Comparison of ENCODE assay signal across 14 cellular contexts in genomic region chr14:23115492-23115850, GRCh38. TPM values are rescaled to one million over a fixed set of nuclear protein-coding genes. Genes with fewer than 3 reads are reported as not detected.
DNase-seq lines count a peak whose midpoint lies in the region; ATAC-seq, FAIRE-seq and TF ChIP-seq lines count a peak whose summit lies in the region.
"Had no signal": no experiment of that assay in that cellular context is flagged by ENCODE, and none has a peak within 500 bp of the region (broad histone marks: within the 10 kb centered on the region; RNA-seq: fewer than 3 reads in every experiment).

No MANE protein-coding gene starts in this region.

- CTCF ChIA-PET in HEK293 (lab: Yijun Ruan, JAX) (interaction anchor here (0.6 to 3.3 kb wide), 5 partner anchors 47 to 279 kb away, joined by 3 to 16 read pairs (median 4); no protein-coding TSS in a partner anchor), K562 (lab: Yijun Ruan, JAX; ENCODE audit: low intra/inter-chr PET ratio) (no interaction called here)

- in situ Hi-C loops in K562 (cut with MboI): no loop called here

- TF ChIP-seq EP300 in K562 (IDR thresholded peaks at IDR 0.05; ENCODE audit: low read length): no peak

- intact Hi-C loops in K562 (cut with micrococcal nuclease): no loop called here

- H3K36me3 ChIP-seq in HEK293 (ENCODE audit: control insufficient read depth in 2 of 2, insufficient read depth in 1 of 2, low read length in 2 of 2): no peaks in the 10 kb centered on the region
- no peaks in the 10 kb centered on the region for H3K36me3 ChIP-seq in K562 (ENCODE audit: control insufficient read depth, insufficient read depth, low read length)
- no peaks in the 10 kb centered on the region for H3K36me3 ChIP-seq in neutrophil
- H3K36me3 ChIP-seq: esophagus squamous epithelium had no signal

- no peak for TF ChIP-seq RAD21 in K562 (CRISPR knock-in tag; conservative IDR thresholded peaks at IDR 0.05 in 1 of 2, IDR thresholded peaks at IDR 0.05 in 1 of 2)

- H3K4me2 ChIP-seq in K562 (ENCODE audit: insufficient read depth, low read length): no peak overlapping the region
- H3K4me2 ChIP-seq: hepatocyte had no signal

- BruUV-seq in K562 (replicated peaks; lab: Mats Ljungman, UMichigan): no TSS peak

- no peaks in the 10 kb centered on the region for H3K79me2 ChIP-seq in K562 (ENCODE audit: control insufficient read depth, insufficient read depth, low read length)
- H3K79me2 ChIP-seq: hepatocyte had no signal

- H2AFZ ChIP-seq in K562 (ENCODE audit: low read depth, low read length): no peak overlapping the region
- H2AFZ ChIP-seq: hepatocyte had no signal

- H3K9ac ChIP-seq in K562 (ENCODE audit: insufficient read depth in 1 of 2, low read depth in 2 of 2, low read length in 2 of 2): no peak overlapping the region

- TF ChIP-seq CTCF in HEK293 (tag by site-specific recombination; IDR thresholded peaks at IDR 0.05) (no peak), K562 (IDR thresholded peaks at IDR 0.05 in 2 of 3, conservative IDR thresholded peaks at IDR 0.05 in 1 of 3; ENCODE audit: insufficient read depth in 2 of 3, low read depth in 1 of 3, low read length in 3 of 3) (no peak), neutrophil (IDR thresholded peaks at IDR 0.05) (no peak)

- H4K20me1 ChIP-seq in K562 (replicated peaks; ENCODE audit: control insufficient read depth, insufficient read depth, low read length): peaks cover 3% of the 10 kb centered on the region; the same call in 1 of the 2 replicates

- DNase-seq in K562 (ENCODE audit: extremely low read depth in 1 of 4, low spot score in 3 of 4): no peak
- no peak for DNase-seq in occipital lobe (lab: John Stamatoyannopoulos, UW)
- DNase-seq in T-helper 2 cell: no peak
- DNase-seq: esophagus squamous epithelium, left cardiac atrium, naive B cell, T-cell had no signal

- no peaks in the 10 kb centered on the region for H3K9me1 ChIP-seq in K562 (ENCODE audit: control insufficient read depth, insufficient read depth, low read length)

- H3K9me3 ChIP-seq in HEK293 (ENCODE audit: control insufficient read depth, insufficient read depth, low read depth, low read length) (no peaks in the 10 kb centered on the region), K562 (replicated peaks; ENCODE audit: control insufficient read depth, insufficient read depth, low read depth, low read length) (no peaks in the 10 kb centered on the region), neutrophil (no peaks in the 10 kb centered on the region)
- H3K9me3 ChIP-seq: esophagus squamous epithelium had no signal

- H3K27ac ChIP-seq in HEK293 (ENCODE audit: extremely low read depth, low read depth, low read length) (no peak overlapping the region), K562 (ENCODE audit: extremely low read depth, low read depth, low read length) (no peak overlapping the region), neutrophil (peak overlapping the region; percentile 90)
- H3K27ac ChIP-seq: esophagus squamous epithelium, hepatocyte had no signal

- WGBS in K562 (ENCODE audit: insufficient coverage, low coverage, missing lambda C conversion rate): 41% methylated on average over 7 of the region's 7 CpGs

- no peak for TF ChIP-seq POLR2A in K562 (conservative IDR thresholded peaks at IDR 0.05)

- peak; percentile 35 for FAIRE-seq in K562 (lab: Jason Lieb, UNC)

- POLR2A ChIA-PET in HEK293 (lab: Yijun Ruan, JAX) (interaction anchor here (1.8 kb wide), 1 partner anchor 20 kb away, joined by 9 read pairs; the partner anchor contains the start of genes ACIN1 and C14orf119), K562 (lab: Yijun Ruan, JAX) (interaction anchor here (0.6 to 0.7 kb wide), 2 partner anchors 9 to 173 kb away, joined by 3 read pairs; no protein-coding TSS in a partner anchor)

- H3K4me1 ChIP-seq in HEK293 (ENCODE audit: control insufficient read depth, insufficient read depth, low read length) (no peaks in the 10 kb centered on the region; the same call in 1 of the 2 replicates), K562 (replicated peaks in 1 of 2; ENCODE audit: control insufficient read depth in 2 of 2, insufficient read depth in 2 of 2, low read length in 2 of 2) (peaks cover 38 to 64% of the 10 kb centered on the region in 2 experiments), neutrophil (ENCODE audit: control insufficient read depth in 1 of 2, insufficient read depth in 1 of 2, low read depth in 1 of 2, low read length in 1 of 2) (peaks cover 98 to 100% of the 10 kb centered on the region in 2 experiments)

- H3K27me3 ChIP-seq in K562 (ENCODE audit: control insufficient read depth in 2 of 2, insufficient read depth in 2 of 2, low read length in 2 of 2) (peaks cover 0 to 10% of the 10 kb centered on the region in 2 experiments; a peak in 3 of 5 replicates), neutrophil (no peaks in the 10 kb centered on the region)

- H3K4me3 ChIP-seq in HEK293 (ENCODE audit: low read depth, low read length) (no peak overlapping the region), K562 (no peak overlapping the region), neutrophil (ENCODE audit: low read depth in 1 of 2, low read length in 1 of 2) (peak overlapping the region in 1 of 2 experiments; percentile 17)
- H3K4me3 ChIP-seq: esophagus squamous epithelium, hepatocyte had no signal

- ATAC-seq in K562 (no peak), GM19463 (IDR thresholded peaks at IDR 0.05; ENCODE audit: unreplicated experiment) (no peak)
- ATAC-seq: T-cell, WTC11 had no signal

RNA-seq across cellular contexts. Expression of gene CEBPE, which starts 3.6 kb away (rescaled TPM):
- total RNA-seq in K562 (2011; cell fraction: chromatin; rRNA removed; ENCODE audit: low replicate concordance): not detected in 2 replicates
- not detected in 2 replicates for total RNA-seq in K562 (2011; cell fraction: nucleolus; rRNA removed)
- not detected in 2 replicates for total RNA-seq in K562 (2011; cell fraction: nucleoplasm; rRNA removed)
- total RNA-seq in K562 (2014; rRNA removed) (0.09 TPM in 1 of 2 replicates, not detected in the other), K562 (2014; rRNA removed; fragmentation: Illumina TruSeq; extraction: Trizol) (not detected in 2 replicates), K562 (2015; rRNA removed; fragmentation: Illumina TruSeq; extraction: Trizol) (not detected in 2 replicates), K562 (2021) (0.13 and 0.16 TPM in 2 replicates), occipital lobe (0.31 TPM)
- polyA plus RNA-seq in K562 (2011; rRNA removed) (0.09 TPM in 1 of 2 replicates, not detected in the other), K562 (2014; fragmentation: Illumina TruSeq; extraction: Trizol) (not detected in 2 replicates), K562 (2014; fragmentation: Nextera tagmentation; extraction: Ambion mirVana) (not detected), K562 (2014; rRNA removed) (0.12 and 0.15 TPM in 2 replicates)
- 0.09 and 0.12 TPM in 2 replicates for polyA plus RNA-seq in K562 (2011; cell fraction: cytosol; rRNA removed)
- not detected in 2 replicates for polyA plus RNA-seq in K562 (2011; cell fraction: nucleus; rRNA removed)
- polyA plus RNA-seq in K562 (2012): 0.18 TPM in 1 of 2 replicates, not detected in the other
- not detected in 2 replicates for polyA minus RNA-seq in K562 (2011; rRNA and poly(A)+ RNA removed)
- polyA minus RNA-seq in K562 (2011; cell fraction: cytosol; rRNA and poly(A)+ RNA removed): not detected in 2 replicates
- not detected in 2 replicates for polyA minus RNA-seq in K562 (2011; cell fraction: nucleus; rRNA and poly(A)+ RNA removed)
- total RNA-seq: esophagus squamous epithelium, hepatocyte, left cardiac atrium, WTC11 had no signal
- polyA plus RNA-seq: BJ, hepatocyte had no signal

RNA-seq across cellular contexts. Expression of gene CIROP, which starts 10.7 kb away (rescaled TPM):
- total RNA-seq in K562 (2011; cell fraction: chromatin; rRNA removed; ENCODE audit: low replicate concordance): not detected in 2 replicates
- total RNA-seq in K562 (2011; cell fraction: nucleolus; rRNA removed): not detected in 2 replicates
- total RNA-seq in K562 (2011; cell fraction: nucleoplasm; rRNA removed): not detected in 2 replicates
- total RNA-seq in K562 (2014; rRNA removed) (not detected in 2 replicates), K562 (2014; rRNA removed; fragmentation: Illumina TruSeq; extraction: Trizol) (not detected in 2 replicates), K562 (2015; rRNA removed; fragmentation: Illumina TruSeq; extraction: Trizol) (not detected in 2 replicates), K562 (2021) (not detected in 2 replicates), occipital lobe (not detected)
- polyA plus RNA-seq in K562 (2011; rRNA removed) (not detected in 2 replicates), K562 (2014; fragmentation: Illumina TruSeq; extraction: Trizol) (not detected in 2 replicates), K562 (2014; fragmentation: Nextera tagmentation; extraction: Ambion mirVana) (not detected), K562 (2014; rRNA removed) (not detected in 2 replicates)
- not detected in 2 replicates for polyA plus RNA-seq in K562 (2011; cell fraction: cytosol; rRNA removed)
- polyA plus RNA-seq in K562 (2011; cell fraction: nucleus; rRNA removed): not detected in 2 replicates
- polyA plus RNA-seq in K562 (2012): not detected in 2 replicates
- not detected in 2 replicates for polyA minus RNA-seq in K562 (2011; rRNA and poly(A)+ RNA removed)
- not detected in 2 replicates for polyA minus RNA-seq in K562 (2011; cell fraction: cytosol; rRNA and poly(A)+ RNA removed)
- not detected in 2 replicates for polyA minus RNA-seq in K562 (2011; cell fraction: nucleus; rRNA and poly(A)+ RNA removed)
- total RNA-seq: hepatocyte, left cardiac atrium, subcutaneous adipose tissue, T-cell had no signal
- polyA plus RNA-seq: hepatocyte had no signal

RNA-seq across cellular contexts. Expression of gene C14orf119, which starts 20.2 kb away (rescaled TPM):
- 25.2 and 42.1 TPM in 2 replicates for total RNA-seq in K562 (2011; cell fraction: chromatin; rRNA removed; ENCODE audit: low replicate concordance)
- total RNA-seq in K562 (2011; cell fraction: nucleolus; rRNA removed): 42.1 and 47.4 TPM in 2 replicates
- total RNA-seq in K562 (2011; cell fraction: nucleoplasm; rRNA removed): 29.2 and 32.1 TPM in 2 replicates
- total RNA-seq in K562 (2014; rRNA removed) (36.7 and 38.1 TPM in 2 replicates), K562 (2014; rRNA removed; fragmentation: Illumina TruSeq; extraction: Trizol) (61.2 and 68.8 TPM in 2 replicates), K562 (2015; rRNA removed; fragmentation: Illumina TruSeq; extraction: Trizol) (44.1 and 44.7 TPM in 2 replicates), K562 (2021) (46.0 and 47.6 TPM in 2 replicates), occipital lobe (17.9 TPM)
- polyA plus RNA-seq in K562 (2011; rRNA removed) (82.0 and 84.8 TPM in 2 replicates), K562 (2014; fragmentation: Illumina TruSeq; extraction: Trizol) (37.9 and 39.3 TPM in 2 replicates), K562 (2014; fragmentation: Nextera tagmentation; extraction: Ambion mirVana) (100 to 1,000 TPM; 249 to 251 TPM), K562 (2014; rRNA removed) (48.5 and 51.8 TPM in 2 replicates)
- 79.2 and 90.6 TPM in 2 replicates for polyA plus RNA-seq in K562 (2011; cell fraction: cytosol; rRNA removed)
- 90.4 and 124 TPM in 2 replicates for polyA plus RNA-seq in K562 (2011; cell fraction: nucleus; rRNA removed)
- 41.6 and 66.7 TPM in 2 replicates for polyA plus RNA-seq in K562 (2012)
- 61.4 and 78.9 TPM in 2 replicates for polyA minus RNA-seq in K562 (2011; rRNA and poly(A)+ RNA removed)
- 13.7 and 28.6 TPM in 2 replicates for polyA minus RNA-seq in K562 (2011; cell fraction: cytosol; rRNA and poly(A)+ RNA removed)
- polyA minus RNA-seq in K562 (2011; cell fraction: nucleus; rRNA and poly(A)+ RNA removed): 7.8 and 20.5 TPM in 2 replicates

RNA-seq across cellular contexts. Expression of gene ACIN1, which starts 20.5 kb away (rescaled TPM):
- total RNA-seq in K562 (2011; cell fraction: chromatin; rRNA removed; ENCODE audit: low replicate concordance): 555 and 556 TPM in 2 replicates
- 273 and 282 TPM in 2 replicates for total RNA-seq in K562 (2011; cell fraction: nucleolus; rRNA removed)
- total RNA-seq in K562 (2011; cell fraction: nucleoplasm; rRNA removed): 463 and 596 TPM in 2 replicates
- total RNA-seq in K562 (2014; rRNA removed): 121 and 145 TPM in 2 replicates
- 110 and 123 TPM in 2 replicates for total RNA-seq in K562 (2014; rRNA removed; fragmentation: Illumina TruSeq; extraction: Trizol)
- total RNA-seq in K562 (2015; rRNA removed; fragmentation: Illumina TruSeq; extraction: Trizol): 141 and 147 TPM in 2 replicates
- 151 and 163 TPM in 2 replicates for total RNA-seq in K562 (2021)
- polyA plus RNA-seq in K562 (2011; rRNA removed): 129 and 157 TPM in 2 replicates
- 70.8 and 83.1 TPM in 2 replicates for polyA plus RNA-seq in K562 (2011; cell fraction: cytosol; rRNA removed)
- 696 and 714 TPM in 2 replicates for polyA plus RNA-seq in K562 (2011; cell fraction: nucleus; rRNA removed)
- 121 and 135 TPM in 2 replicates for polyA plus RNA-seq in K562 (2012)
- 180 and 196 TPM in 2 replicates for polyA plus RNA-seq in K562 (2014; fragmentation: Illumina TruSeq; extraction: Trizol)
- polyA plus RNA-seq in K562 (2014; fragmentation: Nextera tagmentation; extraction: Ambion mirVana): 1 to 10 TPM; 5.0 TPM
- polyA plus RNA-seq in K562 (2014; rRNA removed): 156 and 184 TPM in 2 replicates
- 147 and 171 TPM in 2 replicates for polyA minus RNA-seq in K562 (2011; rRNA and poly(A)+ RNA removed)
- polyA minus RNA-seq in K562 (2011; cell fraction: cytosol; rRNA and poly(A)+ RNA removed): 77.6 and 81.5 TPM in 2 replicates
- 198 and 296 TPM in 2 replicates for polyA minus RNA-seq in K562 (2011; cell fraction: nucleus; rRNA and poly(A)+ RNA removed)
- 67.8 TPM for total RNA-seq in occipital lobe

RNA-seq across cellular contexts. Expression of gene CDH24, which starts 58.2 kb away (rescaled TPM):
- 31.5 and 72.4 TPM in 2 replicates for total RNA-seq in K562 (2011; cell fraction: chromatin; rRNA removed; ENCODE audit: low replicate concordance)
- 45.5 and 46.5 TPM in 2 replicates for total RNA-seq in K562 (2011; cell fraction: nucleolus; rRNA removed)
- total RNA-seq in K562 (2011; cell fraction: nucleoplasm; rRNA removed): 33.9 and 37.3 TPM in 2 replicates
- total RNA-seq in K562 (2014; rRNA removed) (4.9 and 6.6 TPM in 2 replicates), K562 (2014; rRNA removed; fragmentation: Illumina TruSeq; extraction: Trizol) (2.4 and 3.0 TPM in 2 replicates), K562 (2015; rRNA removed; fragmentation: Illumina TruSeq; extraction: Trizol) (3.6 and 4.0 TPM in 2 replicates), K562 (2021) (11.1 and 12.8 TPM in 2 replicates), occipital lobe (10.3 TPM)
- polyA plus RNA-seq in K562 (2011; rRNA removed) (6.5 and 11.1 TPM in 2 replicates), K562 (2014; fragmentation: Illumina TruSeq; extraction: Trizol) (8.1 and 9.2 TPM in 2 replicates), K562 (2014; fragmentation: Nextera tagmentation; extraction: Ambion mirVana) (under 1 TPM; 0.04 to 0.10 TPM), K562 (2014; rRNA removed) (15.5 and 16.2 TPM in 2 replicates)
- polyA plus RNA-seq in K562 (2011; cell fraction: cytosol; rRNA removed): 10.1 and 17.2 TPM in 2 replicates
- 66.1 and 112 TPM in 2 replicates for polyA plus RNA-seq in K562 (2011; cell fraction: nucleus; rRNA removed)
- polyA plus RNA-seq in K562 (2012): 7.5 and 9.6 TPM in 2 replicates
- 3.6 and 5.3 TPM in 2 replicates for polyA minus RNA-seq in K562 (2011; rRNA and poly(A)+ RNA removed)
- polyA minus RNA-seq in K562 (2011; cell fraction: cytosol; rRNA and poly(A)+ RNA removed): 4.9 and 7.6 TPM in 2 replicates
- 8.7 and 10.5 TPM in 2 replicates for polyA minus RNA-seq in K562 (2011; cell fraction: nucleus; rRNA and poly(A)+ RNA removed)

Comparison
In these comparisons a context has a peak if more than half of its experiments do, and no peak if none do; other contexts are left out.
1. Of the 44 proteins assayed by ChIP-seq in both K562 and HEK293: peak only in K562: none; only in HEK293: ZEB2; in both: none; in neither: 43.